ENCODE assay signal across 10 cellular contexts in the genomic region with DNA sequence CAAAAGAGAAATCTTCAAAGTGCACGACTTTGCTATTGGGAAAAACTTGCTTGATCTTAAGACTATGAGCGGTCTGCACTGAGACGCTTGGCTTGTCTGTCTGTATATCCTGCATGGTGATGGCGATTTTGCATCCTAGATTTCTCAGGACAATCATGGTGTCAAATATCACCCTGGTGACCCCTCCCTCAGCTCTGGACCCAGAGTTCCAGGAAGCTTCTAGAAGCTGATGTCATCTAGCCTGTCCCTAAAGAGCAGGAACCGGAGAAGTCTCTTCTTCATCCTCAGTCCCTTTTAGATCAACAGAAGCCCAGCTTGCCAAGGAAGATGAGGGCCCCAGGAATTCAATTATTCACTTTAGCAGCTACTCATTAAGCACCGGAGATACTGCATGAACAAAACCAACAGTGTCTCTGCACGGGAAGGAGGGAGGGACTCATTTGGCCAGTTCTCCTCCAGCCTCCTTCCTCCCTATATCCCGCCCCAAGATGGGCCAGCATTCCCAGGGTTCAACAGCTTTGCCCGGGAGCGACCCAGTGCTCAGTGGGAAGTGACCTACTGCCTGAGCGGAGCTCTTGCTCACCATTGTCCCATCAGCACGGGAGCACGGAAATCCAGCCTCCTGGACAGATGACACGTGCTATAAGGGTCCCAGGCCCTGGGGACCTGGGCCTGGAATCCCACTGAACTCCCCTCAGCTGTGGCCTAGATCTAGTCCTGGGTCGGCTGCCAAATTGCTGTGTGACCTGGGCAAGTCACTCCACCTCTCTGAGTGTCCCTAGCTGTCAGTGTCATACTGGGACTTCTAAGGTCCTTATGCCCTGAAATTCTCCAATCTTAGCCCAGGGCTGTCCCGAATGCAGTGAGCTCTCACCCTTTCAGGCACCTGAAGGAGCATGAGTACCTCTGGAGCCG. TPM values are rescaled to one million over a fixed set of nuclear protein-coding genes. Genes with fewer than 3 reads are reported as not detected.
DNase-seq lines count a peak whose midpoint lies in the region; ATAC-seq and TF ChIP-seq lines count a peak whose summit lies in the region.
"Had no signal": no experiment of that assay in that cellular context is flagged by ENCODE, and none has a peak within 500 bp of the region (broad histone marks: within the 10 kb centered on the region; RNA-seq: fewer than 3 reads in every experiment).

No MANE protein-coding gene starts in this region.

- intact Hi-C loops in breast epithelium (cut with DNase I; ENCODE audit: low total_unique reads) (no loop called here), mammary epithelial cell (cut with micrococcal nuclease) (loop anchor here (5.0 kb wide), 1 partner anchor 161 kb away; no protein-coding TSS in a partner anchor)

- TF ChIP-seq POLR2A in breast epithelium (IDR thresholded peaks at IDR 0.05) (no peak), upper lobe of left lung (IDR thresholded peaks at IDR 0.05) (peak in 1 of 4 donors; percentile 14)

- H3K27ac ChIP-seq in breast epithelium (peak overlapping the region; percentile 89 to 99), mammary epithelial cell (ENCODE audit: insufficient read depth, low read depth, low read length) (no peak overlapping the region), osteoblast (ENCODE audit: low read depth, low read length) (no peak overlapping the region), upper lobe of left lung (peak overlapping the region; percentile 98 to 100 (median 99))
- H3K27ac ChIP-seq: 22Rv1 had no signal

- in situ Hi-C loops in mammary epithelial cell (cut with MboI; ENCODE audit: low sequenced_read_pairs in 2 of 2) = no loop called here

- peaks cover 16 to 17% of the 10 kb centered on the region in 2 donors for H3K4me1 ChIP-seq in breast epithelium
- H3K4me1 ChIP-seq in mammary epithelial cell (ENCODE audit: insufficient read depth, low read length) = peaks cover 26% of the 10 kb centered on the region
- peaks cover 44% of the 10 kb centered on the region for H3K4me1 ChIP-seq in osteoblast (ENCODE audit: insufficient read depth, low read length)
- H3K4me1 ChIP-seq in upper lobe of left lung = peaks cover 57 to 74% (median 58%) of the 10 kb centered on the region in 4 donors

- H3K79me2 ChIP-seq in mammary epithelial cell (ENCODE audit: insufficient read depth, low read length) (peaks cover 81% of the 10 kb centered on the region), osteoblast (ENCODE audit: insufficient read depth, low read length) (peaks cover 72% of the 10 kb centered on the region)

- H3K9me3 ChIP-seq in breast epithelium (no peaks in the 10 kb centered on the region), mammary epithelial cell (replicated peaks; ENCODE audit: insufficient read depth, low read length) (no peaks in the 10 kb centered on the region), osteoblast (ENCODE audit: low read depth, low read length) (no peaks in the 10 kb centered on the region), upper lobe of left lung (no peaks in the 10 kb centered on the region)

- H3K4me3 ChIP-seq in breast epithelium (peak overlapping the region in 1 of 3 donors; percentile 100), mammary epithelial cell (replicated peaks in 1 of 3; ENCODE audit: insufficient read depth in 1 of 3, low read depth in 2 of 3, low read length in 3 of 3) (no peak overlapping the region), fibroblast of villous mesenchyme (ENCODE audit: low read depth, low read length) (no peak overlapping the region), osteoblast (ENCODE audit: insufficient read depth, low read length) (no peak overlapping the region), upper lobe of left lung (peak overlapping the region in 3 of 4 donors; percentile 81 to 88 (median 82))

- ATAC-seq in upper lobe of left lung (ENCODE audit: low FRiP score in 2 of 2) (no peak), GM21381 (IDR thresholded peaks at IDR 0.05; ENCODE audit: unreplicated experiment) (no peak)

- no peak for TF ChIP-seq EP300 in upper lobe of left lung (IDR thresholded peaks at IDR 0.05)

- H2AFZ ChIP-seq in mammary epithelial cell (ENCODE audit: low read depth, low read length) = no peak overlapping the region
- no peak overlapping the region for H2AFZ ChIP-seq in osteoblast (ENCODE audit: low read length)

- WGBS in mammary epithelial cell (ENCODE audit: low coverage, missing lambda C conversion rate) = 93% methylated on average over 16 of the region's 17 CpGs
- WGBS in upper lobe of left lung, 2 donors = 44 to 55% methylated on average over 12 to 17 of the region's 17 CpGs

- no peaks in the 10 kb centered on the region for H3K27me3 ChIP-seq in breast epithelium
- no peaks in the 10 kb centered on the region for H3K27me3 ChIP-seq in mammary epithelial cell (ENCODE audit: insufficient read depth, low read length)
- H3K27me3 ChIP-seq in osteoblast (ENCODE audit: insufficient read depth, low read length) = no peaks in the 10 kb centered on the region
- H3K27me3 ChIP-seq in upper lobe of left lung = no peaks in the 10 kb centered on the region

- no peaks in the 10 kb centered on the region for H4K20me1 ChIP-seq in mammary epithelial cell (ENCODE audit: insufficient read depth, low read length)
- H4K20me1 ChIP-seq in osteoblast (ENCODE audit: insufficient read depth, low read length) = peaks cover 6% of the 10 kb centered on the region

- H3K36me3 ChIP-seq in breast epithelium (no peaks in the 10 kb centered on the region), mammary epithelial cell (ENCODE audit: insufficient read depth, low read length) (peaks cover 2% of the 10 kb centered on the region), osteoblast (ENCODE audit: insufficient read depth, low read length) (no peaks in the 10 kb centered on the region), upper lobe of left lung (peaks cover 0 to 4% (median 0%) of the 10 kb centered on the region in 4 donors)

- H3K9ac ChIP-seq in mammary epithelial cell (ENCODE audit: insufficient read depth, low read length) = no peak overlapping the region

- DNase-seq in breast epithelium (ENCODE audit: low spot score in 2 of 2) = no peak
- no peak for DNase-seq in mammary epithelial cell
- DNase-seq in fibroblast of villous mesenchyme (ENCODE audit: low read depth) = peak; percentile 18
- no peak for DNase-seq in osteoblast (ENCODE audit: insufficient read length, low spot score, missing footprints)
- no peak for DNase-seq in upper lobe of left lung
- no peak for DNase-seq in cerebellum (ENCODE audit: low spot score)
- DNase-seq in hippocampal formation (lab: John Stamatoyannopoulos, UW) = no peak
- DNase-seq: CD8-positive, alpha-beta memory T cell had no signal

- CTCF ChIA-PET in mammary epithelial cell (lab: Charles Lee; ENCODE audit: low non-redundant PET) = no interaction called here

- dilution Hi-C loops in mammary epithelial cell (cut with HindIII; ENCODE audit: low sequenced_read_pairs) = loop anchor here (5.0 kb wide), 1 partner anchor 76 kb away; no protein-coding TSS in a partner anchor

- H3K4me2 ChIP-seq in mammary epithelial cell (ENCODE audit: insufficient read depth, low read depth, low read length) = no peak overlapping the region
- H3K4me2 ChIP-seq in osteoblast (ENCODE audit: insufficient read depth, low read length) = peak overlapping the region; percentile 38

- no peak for TF ChIP-seq CTCF in breast epithelium (IDR thresholded peaks at IDR 0.05)
- TF ChIP-seq CTCF in mammary epithelial cell (conservative IDR thresholded peaks at IDR 0.05 in 1 of 2, IDR thresholded peaks at IDR 0.05 in 1 of 2; ENCODE audit: extremely low read depth in 1 of 2, insufficient read depth in 1 of 2, low read depth in 1 of 2, low read length in 2 of 2) = no peak
- no peak for TF ChIP-seq CTCF in fibroblast of villous mesenchyme (IDR thresholded peaks at IDR 0.05; ENCODE audit: insufficient read depth, low read depth, low read length)
- TF ChIP-seq CTCF in osteoblast (IDR thresholded peaks at IDR 0.05; ENCODE audit: extremely low read depth, low read depth, low read length) = no peak
- no peak for TF ChIP-seq CTCF in upper lobe of left lung (IDR thresholded peaks at IDR 0.05)

- no TSS peak for BruUV-seq in mammary epithelial cell (replicated peaks; lab: Mats Ljungman, UMichigan)

RNA-seq across cellular contexts. Expression of a gene that starts 3.8 kb away (rescaled TPM):
- total RNA-seq in breast epithelium = 10 to 100 TPM; 46.9 to 69.2 (median 66.0) TPM
- total RNA-seq in mammary epithelial cell = 10 to 100 TPM; 18.8 to 33.3 TPM
- 66.0 TPM for polyA plus RNA-seq in mammary epithelial cell
- 42.4 TPM for polyA minus RNA-seq in mammary epithelial cell
- total RNA-seq in fibroblast of villous mesenchyme = 10.6 and 13.0 TPM in 2 replicates
- total RNA-seq in osteoblast = 31.8 and 35.4 TPM in 2 replicates
- 1,000 to 10,000 TPM in 1 of 6 donors, 100 to 1,000 TPM in 5; 261 to 1,020 (median 640) TPM for total RNA-seq in upper lobe of left lung
- total RNA-seq in cerebellum = 8.4 TPM
- total RNA-seq: CD8-positive, alpha-beta memory T cell had no signal
- polyA plus RNA-seq: CD8-positive, alpha-beta memory T cell had no signal

Comparison
In these comparisons a context has a peak if more than half of its experiments do, and no peak if none do; other contexts are left out.
1. H3K27ac ChIP-seq: peak in breast epithelium (2 of 2) and upper lobe of left lung (4 of 4); none in mammary epithelial cell (single experiment) and osteoblast (single experiment).
2. H3K4me3 ChIP-seq: peak in upper lobe of left lung (3 of 4); none in mammary epithelial cell (0 of 3), fibroblast of villous mesenchyme (single experiment) and osteoblast (single experiment).